Comparison of ENCODE assay signal across 2 cellular contexts in genomic region chr1:91883470-91883869, GRCh38.
TF ChIP-seq lines count a peak whose summit lies in the region.

No MANE protein-coding gene starts in this region.

TF ChIP-seq in IMR-90, 13 proteins besides CTCF, POLR2A, EP300 and RAD21:
- peak; percentile 48 for TF ChIP-seq SMC3 (IDR thresholded peaks at IDR 0.05; ENCODE audit: low read depth, low read length)
- no peak for TF ChIP-seq MAZ (IDR thresholded peaks at IDR 0.05; ENCODE audit: borderline replicate concordance, low read depth, low read length)

TF ChIP-seq in HepG2, 621 proteins besides CTCF, POLR2A, EP300 and RAD21:
- peak; percentile 41 for TF ChIP-seq SAP130 (CRISPR knock-in tag; IDR thresholded peaks at IDR 0.05; ENCODE audit: low read depth)
- TF ChIP-seq ZNF607 (CRISPR knock-in tag; IDR thresholded peaks at IDR 0.05; ENCODE audit: borderline replicate concordance) = no peak
- TF ChIP-seq BRD4 (CRISPR knock-in tag; IDR thresholded peaks at IDR 0.05) = no peak
- no peak for TF ChIP-seq ZNF10 (CRISPR knock-in tag; IDR thresholded peaks at IDR 0.05; ENCODE audit: borderline replicate concordance, low read depth)
- no peak for TF ChIP-seq PRDM10 (CRISPR knock-in tag; IDR thresholded peaks at IDR 0.05; ENCODE audit: low read depth)
- TF ChIP-seq YEATS2 (CRISPR knock-in tag; IDR thresholded peaks at IDR 0.05; ENCODE audit: borderline replicate concordance) = no peak
- no peak for TF ChIP-seq FOSL1 (CRISPR knock-in tag; IDR thresholded peaks at IDR 0.05; ENCODE audit: borderline replicate concordance)
- TF ChIP-seq ZNF333 (CRISPR knock-in tag; IDR thresholded peaks at IDR 0.05; ENCODE audit: borderline replicate concordance) = no peak
- TF ChIP-seq IRX3 (CRISPR knock-in tag; IDR thresholded peaks at IDR 0.05; ENCODE audit: borderline replicate concordance, low read depth) = no peak
- TF ChIP-seq NFIC (IDR thresholded peaks at IDR 0.05; ENCODE audit: low read length) = 0 out of 2 replicates have a peak, but pooled peaks have one; percentile 30
- TF ChIP-seq PRPF4 (IDR thresholded peaks at IDR 0.05; ENCODE audit: low read depth, low read length, poor library complexity, severe bottlenecking) = no peak
- TF ChIP-seq ZBTB37 (CRISPR knock-in tag; IDR thresholded peaks at IDR 0.05) = no peak
- 0 out of 4 replicates have a peak, but pooled peaks of 1 of the 2 experiments have one; percentile 42 for TF ChIP-seq HMGXB4 (CRISPR knock-in tag; IDR thresholded peaks at IDR 0.05; ENCODE audit: borderline replicate concordance in 1 of 2, low read depth in 1 of 2)
- no peak for TF ChIP-seq ONECUT2 (CRISPR knock-in tag; IDR thresholded peaks at IDR 0.05)
- no peak for TF ChIP-seq NFATC3 (CRISPR knock-in tag; IDR thresholded peaks at IDR 0.05)
- no peak for TF ChIP-seq RFX3 (CRISPR knock-in tag; IDR thresholded peaks at IDR 0.05)
- TF ChIP-seq ADNP (CRISPR knock-in tag; IDR thresholded peaks at IDR 0.05) = no peak
- TF ChIP-seq ATAD3A (CRISPR knock-in tag; IDR thresholded peaks at IDR 0.05) = no peak
- peak; percentile 29; the same call in 1 of the 2 replicates for TF ChIP-seq STAG1 (CRISPR knock-in tag; IDR thresholded peaks at IDR 0.05)
- no peak for TF ChIP-seq PATZ1 (CRISPR knock-in tag; IDR thresholded peaks at IDR 0.05)
- no peak for TF ChIP-seq ZNF496 (CRISPR knock-in tag; IDR thresholded peaks at IDR 0.05; ENCODE audit: insufficient replicate concordance)
- no peak for TF ChIP-seq ARHGAP35 (CRISPR knock-in tag; IDR thresholded peaks at IDR 0.05; ENCODE audit: borderline replicate concordance)
- TF ChIP-seq GMEB1 (CRISPR knock-in tag; IDR thresholded peaks at IDR 0.05; ENCODE audit: borderline replicate concordance) = no peak
- no peak for TF ChIP-seq ZNF615 (CRISPR knock-in tag; IDR thresholded peaks at IDR 0.05; ENCODE audit: borderline replicate concordance)
- TF ChIP-seq TOPORS (CRISPR knock-in tag; IDR thresholded peaks at IDR 0.05) = no peak
- TF ChIP-seq ZNF44 (CRISPR knock-in tag; IDR thresholded peaks at IDR 0.05) = no peak
